Comparison of ENCODE assay signal across 8 cellular contexts in genomic region chr2:191030521-191031154, GRCh38. TPM values are rescaled to one million over a fixed set of nuclear protein-coding genes. Genes with fewer than 3 reads are reported as not detected.
DNase-seq lines count a peak whose midpoint lies in the region; ATAC-seq and TF ChIP-seq lines count a peak whose summit lies in the region.

No MANE protein-coding gene starts in this region.

- H3K9me3 Mint-ChIP-seq in Calu3 (ENCODE audit: low read depth, unreplicated experiment): peaks cover 4% of the 10 kb centered on the region
- H3K9me3 Mint-ChIP-seq in activated CD4-positive, alpha-beta T cell treated with anti-CD3 and anti-CD28 coated beads, Interleukin-2, amount 10 ng/mL, durations not matched to agents 7 days and 5 days: peaks cover 7% of the 10 kb centered on the region

- no peaks in the 10 kb centered on the region for H3K27me3 ChIP-seq in gastroesophageal sphincter

- no peaks in the 10 kb centered on the region for H3K27me3 Mint-ChIP-seq in Calu3 (ENCODE audit: unreplicated experiment)
- no peaks in the 10 kb centered on the region for H3K27me3 Mint-ChIP-seq in activated CD4-positive, alpha-beta T cell treated with anti-CD3 and anti-CD28 coated beads, Interleukin-2, amount 10 ng/mL, durations not matched to agents 7 days and 5 days

- DNase-seq in Calu3 (peak; percentile 43), NCI-H2029 (lab: John Stamatoyannopoulos, UW) (peak; percentile 8), retinal pigment epithelial cell (ENCODE audit: low read depth) (no peak), T1000 (lab: John Stamatoyannopoulos, UW) (no peak)
- DNase-seq in activated CD4-positive, alpha-beta T cell treated with anti-CD3 and anti-CD28 coated beads, Interleukin-2, amount 10 ng/mL, durations not matched to agents 7 days and 5 days: peak; percentile 73

- no peaks in the 10 kb centered on the region for H3K9me3 ChIP-seq in gastroesophageal sphincter

- H3K4me1 Mint-ChIP-seq in Calu3 (ENCODE audit: low read depth, unreplicated experiment): peaks cover 13% of the 10 kb centered on the region
- peaks cover 66% of the 10 kb centered on the region for H3K4me1 Mint-ChIP-seq in activated CD4-positive, alpha-beta T cell treated with anti-CD3 and anti-CD28 coated beads, Interleukin-2, amount 10 ng/mL, durations not matched to agents 7 days and 5 days

- no peak overlapping the region for H3K27ac ChIP-seq in gastroesophageal sphincter

- ATAC-seq in GM18861 (IDR thresholded peaks at IDR 0.05; ENCODE audit: unreplicated experiment) (peak; percentile 93), HG02973 (IDR thresholded peaks at IDR 0.05; ENCODE audit: unreplicated experiment) (peak; percentile 81), gastroesophageal sphincter (peak; percentile 69)

- no peak overlapping the region for H3K27ac Mint-ChIP-seq in Calu3 (ENCODE audit: unreplicated experiment)
- peak overlapping the region; percentile 32 for H3K27ac Mint-ChIP-seq in activated CD4-positive, alpha-beta T cell treated with anti-CD3 and anti-CD28 coated beads, Interleukin-2, amount 10 ng/mL, durations not matched to agents 7 days and 5 days

- BruUV-seq in Calu3 (replicated peaks; lab: Mats Ljungman, UMichigan): no TSS peak

- no peak for TF ChIP-seq POLR2A in gastroesophageal sphincter (IDR thresholded peaks at IDR 0.05)

- peak; percentile 75 for TF ChIP-seq CTCF in Calu3 (IDR thresholded peaks at IDR 0.05; ENCODE audit: unreplicated experiment)
- TF ChIP-seq CTCF in gastroesophageal sphincter (IDR thresholded peaks at IDR 0.05): peak; percentile 57 to 70 (median 60)
- peak; percentile 65 for TF ChIP-seq CTCF in retinal pigment epithelial cell (conservative IDR thresholded peaks at IDR 0.05; ENCODE audit: low read depth, low read length)

- H3K4me1 ChIP-seq in gastroesophageal sphincter: peaks cover 0 to 6% (median 0%) of the 10 kb centered on the region in 3 donors

- no peaks in the 10 kb centered on the region for H3K36me3 Mint-ChIP-seq in Calu3 (ENCODE audit: insufficient read depth, unreplicated experiment)
- peaks cover 75% of the 10 kb centered on the region for H3K36me3 Mint-ChIP-seq in activated CD4-positive, alpha-beta T cell treated with anti-CD3 and anti-CD28 coated beads, Interleukin-2, amount 10 ng/mL, durations not matched to agents 7 days and 5 days (ENCODE audit: low read depth)

- no peak overlapping the region for H3K4me3 Mint-ChIP-seq in Calu3 (ENCODE audit: low read depth, unreplicated experiment)
- no peak overlapping the region for H3K4me3 Mint-ChIP-seq in activated CD4-positive, alpha-beta T cell treated with anti-CD3 and anti-CD28 coated beads, Interleukin-2, amount 10 ng/mL, durations not matched to agents 7 days and 5 days

- TF ChIP-seq EP300 in gastroesophageal sphincter (IDR thresholded peaks at IDR 0.05): no peak

- intact Hi-C loops in Calu3 (cut with micrococcal nuclease; ENCODE audit: unreplicated experiment): loop anchor here (2.0 kb wide), 1 partner anchor 250 kb away; no protein-coding TSS in a partner anchor

- 20 to 27% methylated on average over 5 to 8 of the region's 8 CpGs for WGBS in gastroesophageal sphincter (ENCODE audit: low coverage in 1 of 2), 2 donors

- POLR2A ChIA-PET in activated CD4-positive, alpha-beta T cell treated with anti-CD3 and anti-CD28 coated beads, Interleukin-2, amount 10 ng/mL, durations not matched to agents 7 days and 5 days (lab: Charles Lee): no interaction called here

- no peak overlapping the region for H3K4me3 ChIP-seq in gastroesophageal sphincter
- no peak overlapping the region for H3K4me3 ChIP-seq in retinal pigment epithelial cell (ENCODE audit: low read length)

- CTCF ChIA-PET in Calu3 (lab: Charles Lee): no interaction called here
- CTCF ChIA-PET in activated CD4-positive, alpha-beta T cell treated with anti-CD3 and anti-CD28 coated beads, Interleukin-2, amount 10 ng/mL, durations not matched to agents 7 days and 5 days (lab: Charles Lee): interaction anchor here (1.4 to 3.1 kb wide), 2 partner anchors 9 to 17 kb away, joined by 3 to 20 read pairs; partner anchors contain the start of gene STAT1

- H3K36me3 ChIP-seq in gastroesophageal sphincter: no peaks in the 10 kb centered on the region

RNA-seq across cellular contexts. Expression of gene STAT1, which starts 16.7 kb away (rescaled TPM):
- 172 and 324 TPM in 2 replicates for total RNA-seq in Calu3 (2022)
- total RNA-seq in activated CD4-positive, alpha-beta T cell treated with anti-CD3 and anti-CD28 coated beads, Interleukin-2, amount 10 ng/mL, durations not matched to agents 7 days and 5 days: 100 to 1,000 TPM; 876 to 958 TPM
- total RNA-seq in gastroesophageal sphincter: 10 to 100 TPM; 47.0 to 59.9 (median 53.5) TPM

Comparison
In these comparisons a context has a peak if more than half of its experiments do, and no peak if none do; other contexts are left out.
1. DNase-seq: peak in Calu3 (single experiment), NCI-H2029 (single experiment) and activated CD4-positive, alpha-beta T cell treated with anti-CD3 and anti-CD28 coated beads, Interleukin-2, amount 10 ng/mL, durations not matched to agents 7 days and 5 days (single experiment); none in retinal pigment epithelial cell (single experiment) and T1000 (single experiment).
2. Peak in every context shown above with its lines, with median percentiles within 50 percentile points of each other: CTCF ChIP-seq and ATAC-seq.